7 cellular contexts compared by ENCODE assay signal in genomic region chr6:38533064-38533463, GRCh38.
"Had no signal": no experiment of that assay in that cellular context is flagged by ENCODE, and none has a peak within 500 bp of the region (broad histone marks: within the 10 kb centered on the region; RNA-seq: fewer than 3 reads in every experiment).

No MANE protein-coding gene starts in this region.

- ATAC-seq: HepG2 had no signal

- DNase-seq: IMR-90, KBM-7, KG1 had no signal

- H3K27me3 Mint-ChIP-seq: IgD-negative memory B cell had no signal

- FAIRE-seq: HepG2, HTR-8/SVneo had no signal

- H3K27ac ChIP-seq: HL-60 had no signal
